Comparison of ENCODE assay signal across 9 cellular contexts in genomic region chr1:63868220-63868897, GRCh38.
DNase-seq lines count a peak whose midpoint lies in the region; FAIRE-seq and TF ChIP-seq lines count a peak whose summit lies in the region.
"Had no signal": no experiment of that assay in that cellular context is flagged by ENCODE, and none has a peak within 500 bp of the region (broad histone marks: within the 10 kb centered on the region; RNA-seq: fewer than 3 reads in every experiment).

No MANE protein-coding gene starts in this region.

- no peak overlapping the region for H3K4me3 ChIP-seq in GM23248
- H3K4me3 ChIP-seq in endothelial cell of umbilical vein (replicated peaks in 1 of 3; ENCODE audit: insufficient read depth in 1 of 3, low read depth in 1 of 3, low read length in 3 of 3): no peak overlapping the region
- no peak overlapping the region for H3K4me3 ChIP-seq in thyroid gland (replicated peaks in 1 of 3)

- peaks cover 31% of the 10 kb centered on the region for H3K4me1 Mint-ChIP-seq in progenitor cell of endocrine pancreas (ENCODE audit: low read depth)

- H3K36me3 ChIP-seq in GM23248 (ENCODE audit: low read depth) (no peaks in the 10 kb centered on the region), endothelial cell of umbilical vein (ENCODE audit: control insufficient read depth in 2 of 2, extremely low read depth in 1 of 2, insufficient read depth in 2 of 2, low read length in 2 of 2) (no peaks in the 10 kb centered on the region), thyroid gland (no peaks in the 10 kb centered on the region)

- FAIRE-seq in endothelial cell of umbilical vein (lab: Jason Lieb, UNC): peak; percentile 47
- FAIRE-seq in GM19239 (lab: Jason Lieb, UNC): no peak

- H3K4me2 ChIP-seq in GM23248 (ENCODE audit: unreplicated experiment) (no peak overlapping the region), endothelial cell of umbilical vein (ENCODE audit: insufficient read depth, low read length) (no peak overlapping the region)

- H3K27ac ChIP-seq in GM23248 (no peak overlapping the region), endothelial cell of umbilical vein (ENCODE audit: insufficient read depth, low read depth, low read length) (no peak overlapping the region), thyroid gland (no peak overlapping the region)

- peak; percentile 57 for DNase-seq in GM23248
- peak; percentile 29 for DNase-seq in NCI-H226
- DNase-seq in endothelial cell of umbilical vein (ENCODE audit: low read depth, low spot score): peak; percentile 8
- DNase-seq in progenitor cell of endocrine pancreas (ENCODE audit: low spot score, unreplicated experiment): no peak
- no peak for DNase-seq in thyroid gland
- no peak for DNase-seq in activated gamma-delta T cell treated with Interleukin-2 at 50 U/mL for 16 hours
- no peak for DNase-seq in GM19239 (ENCODE audit: insufficient read length, low spot score)
- DNase-seq: GDM1, NCI-H187 treated with DMSO at 0.1 percent for 48 hours had no signal

- no peak for TF ChIP-seq CTCF in endothelial cell of umbilical vein (IDR thresholded peaks at IDR 0.05; ENCODE audit: extremely low read depth in 1 of 2, insufficient read depth in 1 of 2, low read depth in 1 of 2, low read length in 2 of 2)
- TF ChIP-seq CTCF in progenitor cell of endocrine pancreas (IDR thresholded peaks at IDR 0.05; ENCODE audit: unreplicated experiment): peak; percentile 8
- TF ChIP-seq CTCF in thyroid gland (IDR thresholded peaks at IDR 0.05): no peak

- BruUV-seq in endothelial cell of umbilical vein (replicated peaks; lab: Mats Ljungman, UMichigan): no TSS peak

- H3K27me3 ChIP-seq in GM23248 (replicated peaks; ENCODE audit: insufficient read depth) (no peaks in the 10 kb centered on the region), endothelial cell of umbilical vein (ENCODE audit: control insufficient read depth in 2 of 2, insufficient read depth in 2 of 2, low read length in 2 of 2) (no peaks in the 10 kb centered on the region), thyroid gland (no peaks in the 10 kb centered on the region)

- no peaks in the 10 kb centered on the region for H3K27me3 Mint-ChIP-seq in progenitor cell of endocrine pancreas

- H3K9me3 ChIP-seq in GM23248 (ENCODE audit: low read depth): no peaks in the 10 kb centered on the region
- no peaks in the 10 kb centered on the region for H3K9me3 ChIP-seq in endothelial cell of umbilical vein (replicated peaks; ENCODE audit: control insufficient read depth, insufficient read depth, low read length)
- H3K9me3 ChIP-seq in thyroid gland: no peaks in the 10 kb centered on the region

- H3K9me1 ChIP-seq in endothelial cell of umbilical vein (replicated peaks; ENCODE audit: control insufficient read depth, extremely low read depth, insufficient read depth, low read length): no peaks in the 10 kb centered on the region

- H3K27ac Mint-ChIP-seq in progenitor cell of endocrine pancreas: no peak overlapping the region

- H3F3A ChIP-seq in GM23248 (ENCODE audit: insufficient read depth): no peaks in the 10 kb centered on the region

- no peak overlapping the region for H3K4me3 Mint-ChIP-seq in progenitor cell of endocrine pancreas (ENCODE audit: low read depth)

- peaks cover 20% of the 10 kb centered on the region for H3K4me1 ChIP-seq in GM23248 (ENCODE audit: insufficient read depth)
- H3K4me1 ChIP-seq in endothelial cell of umbilical vein (ENCODE audit: control insufficient read depth, extremely low read depth, insufficient read depth, low read length): no peaks in the 10 kb centered on the region
- peaks cover 0 to 2% of the 10 kb centered on the region in 2 donors for H3K4me1 ChIP-seq in thyroid gland

- CTCF ChIA-PET in endothelial cell of umbilical vein (lab: Charles Lee): interaction anchor here (1.2 to 2.3 kb wide), 4 partner anchors 29 to 194 kb away, joined by 3 to 12 read pairs (median 4); no protein-coding TSS in a partner anchor

- intact Hi-C loops in endothelial cell of umbilical vein (cut with micrococcal nuclease) (loop anchor here (2.0 kb wide), 1 partner anchor 176 kb away; no protein-coding TSS in a partner anchor), thyroid gland (cut with DNase I) (no loop called here)

- H3K9me2 ChIP-seq in GM23248 (ENCODE audit: insufficient read depth): no peaks in the 10 kb centered on the region

- no peak overlapping the region for H3K9ac ChIP-seq in GM23248
- H3K9ac ChIP-seq in endothelial cell of umbilical vein (replicated peaks; ENCODE audit: extremely low read depth, insufficient read depth, low read length): no peak overlapping the region

- in situ Hi-C loops in GM23248 (cut with MboI): no loop called here

- POLR2A ChIA-PET in endothelial cell of umbilical vein (lab: Charles Lee): no interaction called here

- WGBS in GM23248 (ENCODE audit: low coverage in 1 of 2, low lambda C conversion rate in 2 of 2, missing lambda C conversion rate in 2 of 2), 2 experiments: 53 to 54% methylated on average over 7 of the region's 7 CpGs
- 76 to 82% methylated on average over 7 of the region's 7 CpGs for WGBS in thyroid gland, 2 donors

- dilution Hi-C loops in endothelial cell of umbilical vein (cut with MboI; ENCODE audit: extremely low pct_ligation_motif_present, low sequenced_read_pairs): no loop called here

- H4K20me1 ChIP-seq in GM23248 (ENCODE audit: insufficient read depth) (no peaks in the 10 kb centered on the region), endothelial cell of umbilical vein (replicated peaks; ENCODE audit: control insufficient read depth, extremely low read depth, insufficient read depth, low read length) (no peaks in the 10 kb centered on the region)

- no peak for TF ChIP-seq POLR2A in endothelial cell of umbilical vein (IDR thresholded peaks at IDR 0.05; ENCODE audit: low read depth, low read length)
- TF ChIP-seq POLR2A in thyroid gland (IDR thresholded peaks at IDR 0.05): no peak

- no peaks in the 10 kb centered on the region for H3K36me3 Mint-ChIP-seq in progenitor cell of endocrine pancreas (ENCODE audit: insufficient read depth)

- H2AFZ ChIP-seq in GM23248 (no peak overlapping the region), endothelial cell of umbilical vein (ENCODE audit: low read depth, low read length) (no peak overlapping the region)

- no peaks in the 10 kb centered on the region for H3K9me3 Mint-ChIP-seq in progenitor cell of endocrine pancreas (ENCODE audit: low read depth)

- H3K79me2 ChIP-seq in GM23248 (ENCODE audit: insufficient read depth): peaks cover 37% of the 10 kb centered on the region; the same call in 1 of the 2 replicates
- no peaks in the 10 kb centered on the region for H3K79me2 ChIP-seq in endothelial cell of umbilical vein (ENCODE audit: control insufficient read depth, insufficient read depth, low read length)

TF ChIP-seq in endothelial cell of umbilical vein, 7 proteins besides CTCF, POLR2A, EP300 and RAD21:
- TF ChIP-seq FOS (IDR thresholded peaks at IDR 0.05; ENCODE audit: borderline replicate concordance, insufficient read depth, low read length): peak; percentile 51
- TF ChIP-seq MYC (IDR thresholded peaks at IDR 0.05; ENCODE audit: low read depth, low read length): no peak

Comparison
In these comparisons a context has a peak if more than half of its experiments do, and no peak if none do; other contexts are left out.
1. DNase-seq: peak in GM23248 (single experiment), NCI-H226 (single experiment) and endothelial cell of umbilical vein (single experiment); none in progenitor cell of endocrine pancreas (single experiment), thyroid gland (0 of 2), activated gamma-delta T cell treated with Interleukin-2 at 50 U/mL for 16 hours (single experiment) and GM19239 (single experiment).